Comparison of ENCODE assay signal across 23 cellular contexts in genomic region chr15:29091666-29092065, GRCh38.
DNase-seq lines count a peak whose midpoint lies in the region; ATAC-seq, FAIRE-seq and TF ChIP-seq lines count a peak whose summit lies in the region.
"Had no signal": no experiment of that assay in that cellular context is flagged by ENCODE, and none has a peak within 500 bp of the region (broad histone marks: within the 10 kb centered on the region; RNA-seq: fewer than 3 reads in every experiment).

No MANE protein-coding gene starts in this region.

- no peaks in the 10 kb centered on the region; the same call in 1 of the 2 replicates for H4K20me1 ChIP-seq in Karpas-422 (ENCODE audit: insufficient read depth, low read depth, low read length)
- H4K20me1 ChIP-seq: BLaER1 had no signal

- no peak overlapping the region for H2AFZ ChIP-seq in Karpas-422 (ENCODE audit: low read length)

- H3K27ac Mint-ChIP-seq in CD8-positive, alpha-beta T cell: peak overlapping the region; percentile 55
- peak overlapping the region in 5 of 6 donors; percentile 19 to 72 (median 48) for H3K27ac Mint-ChIP-seq in immature natural killer cell
- H3K27ac Mint-ChIP-seq: IgD-negative memory B cell had no signal

- H3K9ac ChIP-seq in Karpas-422 (ENCODE audit: low read length): no peak overlapping the region
- H3K9ac ChIP-seq: BLaER1 had no signal

- no peaks in the 10 kb centered on the region for H3K79me2 ChIP-seq in Karpas-422 (ENCODE audit: low read length)

- H3K9me3 ChIP-seq in CD8-positive, alpha-beta T cell (ENCODE audit: low read length): no peaks in the 10 kb centered on the region
- H3K9me3 ChIP-seq in Karpas-422 (ENCODE audit: low read length): no peaks in the 10 kb centered on the region
- H3K9me3 ChIP-seq in spleen: no peaks in the 10 kb centered on the region
- H3K9me3 ChIP-seq: BLaER1, SJSA1 had no signal

- no peaks in the 10 kb centered on the region for H3K27me3 Mint-ChIP-seq in CD8-positive, alpha-beta T cell (ENCODE audit: low read depth)
- peaks cover 2% of the 10 kb centered on the region in 3 donors for H3K27me3 Mint-ChIP-seq in immature natural killer cell (ENCODE audit: low read depth in 3 of 3)
- H3K27me3 Mint-ChIP-seq: CD8-positive, alpha-beta memory T cell; IgD-negative memory B cell had no signal

- H3K4me3 Mint-ChIP-seq in CD8-positive, alpha-beta T cell: no peak overlapping the region
- peak overlapping the region in 1 of 5 donors; percentile 41 for H3K4me3 Mint-ChIP-seq in immature natural killer cell
- H3K4me3 Mint-ChIP-seq: IgD-negative memory B cell had no signal

- H3K27me3 ChIP-seq in CD8-positive, alpha-beta T cell (ENCODE audit: insufficient read depth, low read length): no peaks in the 10 kb centered on the region
- H3K27me3 ChIP-seq in Karpas-422 (ENCODE audit: low read length) (no peaks in the 10 kb centered on the region), spleen (replicated peaks in 1 of 7) (peaks cover 0 to 8% (median 0%) of the 10 kb centered on the region in 7 donors)
- H3K27me3 ChIP-seq: BLaER1, SJSA1 had no signal

- peaks cover 33% of the 10 kb centered on the region for H3K4me1 ChIP-seq in CD8-positive, alpha-beta T cell (ENCODE audit: insufficient read depth, low read length)
- peaks cover 11% of the 10 kb centered on the region for H3K4me1 ChIP-seq in Karpas-422 (ENCODE audit: low read length)
- H3K4me1 ChIP-seq in spleen: peaks cover 0 to 25% (median 10%) of the 10 kb centered on the region in 6 donors

- 74 to 88% (median 83%) methylated on average over 8 of the region's 8 CpGs for WGBS in spleen, 5 donors

- peaks cover 57% of the 10 kb centered on the region for H3K36me3 Mint-ChIP-seq in CD8-positive, alpha-beta T cell
- peaks cover 0 to 6% (median 3%) of the 10 kb centered on the region in 3 donors for H3K36me3 Mint-ChIP-seq in immature natural killer cell
- H3K36me3 Mint-ChIP-seq: IgD-negative memory B cell had no signal

- H3K9me2 ChIP-seq in Karpas-422 (replicated peaks; ENCODE audit: insufficient read depth, low read length): no peaks in the 10 kb centered on the region

- no peak for TF ChIP-seq CTCF in CD8-positive, alpha-beta T cell (IDR thresholded peaks at IDR 0.05)
- no peak for TF ChIP-seq CTCF in spleen (IDR thresholded peaks at IDR 0.05 in 8 of 11, conservative IDR thresholded peaks at IDR 0.05 in 3 of 11)

- DNase-seq in CD8-positive, alpha-beta T cell: no peak
- DNase-seq in Karpas-422: no peak
- DNase-seq in immature natural killer cell: no peak
- peak; percentile 60 for DNase-seq in spleen
- DNase-seq in iPS-NIHi11 (ENCODE audit: low spot score): no peak
- DNase-seq in RCC 7860 (ENCODE audit: low spot score): no peak
- no peak for DNase-seq in stimulated activated CD8-positive, alpha-beta memory T cell treated with anti-CD3 and anti-CD28 coated beads, Interleukin-4, amount 100 ng/mL, for 48 hours
- DNase-seq: ACHN, DMS53, GDM1, MV-4-11, NCI-H1105 treated with DMSO at 0.1 percent for 48 hours, NCI-H2029 treated with DMSO at 0.1 percent for 48 hours, NCI-H226, NCI-H510A treated with DMSO at 0.1 percent for 48 hours, NCI-H774 had no signal

- intact Hi-C loops in CD8-positive, alpha-beta T cell (cut with DNase I, micrococcal nuclease): loop anchor here (2.0 kb wide), 1 partner anchor 117 kb away; no protein-coding TSS in a partner anchor
- intact Hi-C loops in spleen (cut with DNase I; ENCODE audit: low total_unique reads): no loop called here

- no peaks in the 10 kb centered on the region for H3K9me3 Mint-ChIP-seq in CD8-positive, alpha-beta T cell
- H3K9me3 Mint-ChIP-seq in immature natural killer cell: no peaks in the 10 kb centered on the region
- H3K9me3 Mint-ChIP-seq: CD8-positive, alpha-beta memory T cell had no signal

- TF ChIP-seq POLR2A in spleen (IDR thresholded peaks at IDR 0.05): no peak

- no peak for ATAC-seq in CD8-positive, alpha-beta T cell
- ATAC-seq: Panc1, Right ventricle myocardium inferior had no signal

- FAIRE-seq in RCC 7860 (lab: Jason Lieb, UNC): no peak
- FAIRE-seq: D721Med had no signal

- CTCF ChIA-PET in CD8-positive, alpha-beta T cell (lab: Charles Lee): interaction anchor here (0.8 to 8.1 kb wide), 7 partner anchors 8 to 219 kb away, joined by 3 to 68 read pairs (median 11); no protein-coding TSS in a partner anchor

- no peak overlapping the region for H3K27ac ChIP-seq in CD8-positive, alpha-beta T cell (ENCODE audit: low read depth, low read length)
- no peak overlapping the region for H3K27ac ChIP-seq in Karpas-422 (ENCODE audit: low read length)
- no peak overlapping the region for H3K27ac ChIP-seq in spleen
- H3K27ac ChIP-seq: BLaER1, SJSA1 had no signal

- H3K4me1 Mint-ChIP-seq in CD8-positive, alpha-beta T cell (ENCODE audit: low read depth): peaks cover 34% of the 10 kb centered on the region
- H3K4me1 Mint-ChIP-seq in immature natural killer cell: peaks cover 41 to 42% of the 10 kb centered on the region in 2 donors

- peaks cover 14% of the 10 kb centered on the region for H3K36me3 ChIP-seq in CD8-positive, alpha-beta T cell (ENCODE audit: insufficient read depth, low read length)
- H3K36me3 ChIP-seq in Karpas-422 (ENCODE audit: insufficient read depth, low read length) (no peaks in the 10 kb centered on the region), spleen (peaks cover 0 to 19% (median 0%) of the 10 kb centered on the region in 6 donors)
- H3K36me3 ChIP-seq: SJSA1 had no signal

- H3K4me2 ChIP-seq in Karpas-422 (ENCODE audit: low read depth, low read length, poor library complexity, severe bottlenecking): peak overlapping the region; percentile 20
- H3K4me2 ChIP-seq: BLaER1 had no signal

- H3K4me3 ChIP-seq in CD8-positive, alpha-beta T cell (ENCODE audit: low read depth, low read length): no peak overlapping the region
- H3K4me3 ChIP-seq in Karpas-422 (ENCODE audit: low read length): no peak overlapping the region
- H3K4me3 ChIP-seq in spleen: no peak overlapping the region
- H3K4me3 ChIP-seq: BLaER1, SJSA1 had no signal

- POLR2A ChIA-PET in CD8-positive, alpha-beta T cell (lab: Charles Lee): no interaction called here
